8 cellular contexts compared by ENCODE assay signal in genomic region chr3:58217209-58217811, GRCh38. TPM values are rescaled to one million over a fixed set of nuclear protein-coding genes. Genes with fewer than 3 reads are reported as not detected.
A peak's percentile ranks its signal among the peaks of the same experiment; 100 is the strongest.
DNase-seq lines count a peak whose midpoint lies in the region; ATAC-seq lines count a peak whose summit lies in the region.

No MANE protein-coding gene starts in this region.

- H3K27ac Mint-ChIP-seq in activated CD4-positive, alpha-beta memory T cell treated with anti-CD3 and anti-CD28 coated beads, Interleukin-2, amount 10 ng/mL, durations not matched to agents 7 days and 5 days: no peak overlapping the region

- H3K9me3 Mint-ChIP-seq in activated CD4-positive, alpha-beta memory T cell treated with anti-CD3 and anti-CD28 coated beads, Interleukin-2, amount 10 ng/mL, durations not matched to agents 7 days and 5 days: no peaks in the 10 kb centered on the region

- H3K36me3 Mint-ChIP-seq in activated CD4-positive, alpha-beta memory T cell treated with anti-CD3 and anti-CD28 coated beads, Interleukin-2, amount 10 ng/mL, durations not matched to agents 7 days and 5 days (ENCODE audit: low read depth): no peaks in the 10 kb centered on the region

- ATAC-seq in HG02678 (IDR thresholded peaks at IDR 0.05; ENCODE audit: unreplicated experiment): peak; percentile 47

- peaks cover 5% of the 10 kb centered on the region for H3K27me3 Mint-ChIP-seq in activated CD4-positive, alpha-beta memory T cell treated with anti-CD3 and anti-CD28 coated beads, Interleukin-2, amount 10 ng/mL, durations not matched to agents 7 days and 5 days

- DNase-seq in GM04504 (ENCODE audit: low read depth): peak; percentile 47
- peak; percentile 59 for DNase-seq in NCI-H748 (lab: John Stamatoyannopoulos, UW; ENCODE audit: unreplicated experiment)
- peak; percentile 63 for DNase-seq in activated CD4-positive, alpha-beta memory T cell treated with anti-CD3 and anti-CD28 coated beads, Interleukin-2, amount 10 ng/mL, durations not matched to agents 7 days and 5 days
- DNase-seq in effector CD8-positive, alpha-beta T cell (lab: John Stamatoyannopoulos, UW): peak; percentile 37
- DNase-seq in medulla oblongata (ENCODE audit: extremely low spot score): peak; percentile 93
- DNase-seq in stimulated activated CD8-positive, alpha-beta memory T cell treated with anti-CD3 and anti-CD28 coated beads, Interleukin-4, amount 100 ng/mL, for 48 hours: peak; percentile 66
- no peak for DNase-seq in amniotic stem cell (lab: John Stamatoyannopoulos, UW)

- POLR2A ChIA-PET in activated CD4-positive, alpha-beta memory T cell treated with anti-CD3 and anti-CD28 coated beads, Interleukin-2, amount 10 ng/mL, durations not matched to agents 7 days and 5 days (lab: Charles Lee): interaction anchor here (0.9 to 1.3 kb wide), 2 partner anchors 89 to 90 kb away, joined by 3 read pairs; partner anchors contain the start of genes HTD2 and RPP14

- H3K4me1 Mint-ChIP-seq in activated CD4-positive, alpha-beta memory T cell treated with anti-CD3 and anti-CD28 coated beads, Interleukin-2, amount 10 ng/mL, durations not matched to agents 7 days and 5 days: peaks cover 28% of the 10 kb centered on the region

- H3K4me3 Mint-ChIP-seq in activated CD4-positive, alpha-beta memory T cell treated with anti-CD3 and anti-CD28 coated beads, Interleukin-2, amount 10 ng/mL, durations not matched to agents 7 days and 5 days: no peak overlapping the region

- CTCF ChIA-PET in activated CD4-positive, alpha-beta memory T cell treated with anti-CD3 and anti-CD28 coated beads, Interleukin-2, amount 10 ng/mL, durations not matched to agents 7 days and 5 days (lab: Charles Lee): interaction anchor here (0.6 to 4.7 kb wide), 35 partner anchors 8 to 1484 kb away, joined by 3 to 82 read pairs (median 5); partner anchors contain the start of genes ABHD6, FLNB, HTD2 and RPP14

RNA-seq across cellular contexts. Expression of gene DNASE1L3, which starts 6.5 kb away (rescaled TPM):
- not detected for total RNA-seq in activated CD4-positive, alpha-beta memory T cell treated with anti-CD3 and anti-CD28 coated beads, Interleukin-2, amount 10 ng/mL, durations not matched to agents 7 days and 5 days

RNA-seq across cellular contexts. Expression of gene ABHD6, which starts 20.3 kb away (rescaled TPM):
- 1 to 10 TPM; 4.5 to 6.1 TPM for total RNA-seq in activated CD4-positive, alpha-beta memory T cell treated with anti-CD3 and anti-CD28 coated beads, Interleukin-2, amount 10 ng/mL, durations not matched to agents 7 days and 5 days
